ENCODE assay signal across 18 cellular contexts in genomic region chr6:154721460-154721859, GRCh38. TPM values are rescaled to one million over a fixed set of nuclear protein-coding genes. Genes with fewer than 3 reads are reported as not detected.
DNase-seq lines count a peak whose midpoint lies in the region; TF ChIP-seq lines count a peak whose summit lies in the region.
"Had no signal": no experiment of that assay in that cellular context is flagged by ENCODE, and none has a peak within 500 bp of the region (broad histone marks: within the 10 kb centered on the region; RNA-seq: fewer than 3 reads in every experiment).

No MANE protein-coding gene starts in this region.

- no peak overlapping the region for H3K27ac Mint-ChIP-seq in osteocyte (ENCODE audit: unreplicated experiment)

- H3K27me3 Mint-ChIP-seq in osteocyte (ENCODE audit: unreplicated experiment) = no peaks in the 10 kb centered on the region

- peak; percentile 46 for DNase-seq in AG04450 (ENCODE audit: low read depth, low spot score)
- peak; percentile 10 for DNase-seq in HPDE6-E6E7 (ENCODE audit: extremely low spot score)
- DNase-seq in T1000 (lab: John Stamatoyannopoulos, UW) = peak; percentile 58
- peak; percentile 23 for DNase-seq in fibroblast of pulmonary artery (ENCODE audit: low read depth)
- no peak for DNase-seq in OCI-M2 (lab: John Stamatoyannopoulos, UW; ENCODE audit: unreplicated experiment)
- no peak for DNase-seq in erythroblast (lab: John Stamatoyannopoulos, UW)
- DNase-seq in DMS79 treated with DMSO at 0.1 percent for 48 hours (lab: John Stamatoyannopoulos, UW) = no peak
- no peak for DNase-seq in osteocyte (ENCODE audit: extremely low spot score, unreplicated experiment)
- DNase-seq: activated CD4-positive, CD25-positive, alpha-beta regulatory T cell; anterior cingulate cortex; DMS153; effector memory CD4-positive, alpha-beta T cell; heart left ventricle; NCI-H1417 treated with DMSO at 0.1 percent for 48 hours; NCI-H774; SK-N-SH had no signal

- peaks cover 4% of the 10 kb centered on the region for H3K4me1 Mint-ChIP-seq in osteocyte (ENCODE audit: unreplicated experiment)

- H3K36me3 Mint-ChIP-seq in osteocyte (ENCODE audit: unreplicated experiment) = no peaks in the 10 kb centered on the region

- CTCF ChIA-PET in AG04450 (lab: Charles Lee) = no interaction called here

- POLR2A ChIA-PET in AG04450 (lab: Yijun Ruan, JAX) = no interaction called here

- TF ChIP-seq POLR2A in erythroblast (IDR thresholded peaks at IDR 0.05; ENCODE audit: low read length) = no peak

- no peak overlapping the region for H3K4me3 ChIP-seq in AG04450 (ENCODE audit: low read depth, low read length)
- H3K4me3 ChIP-seq in fibroblast of pulmonary artery (replicated peaks; ENCODE audit: low read depth, low read length) = no peak overlapping the region
- H3K4me3 ChIP-seq: A549, heart left ventricle had no signal

- no peak overlapping the region for H3K27ac ChIP-seq in AG04450 (ENCODE audit: low read depth, low read length)
- H3K27ac ChIP-seq: A549, heart left ventricle, neutrophil had no signal

- H3K27me3 ChIP-seq in AG04450 (ENCODE audit: control insufficient read depth, insufficient read depth, low read length) = peaks cover 6% of the 10 kb centered on the region
- H3K27me3 ChIP-seq: heart left ventricle had no signal

- TF ChIP-seq CTCF in AG04450 (IDR thresholded peaks at IDR 0.05; ENCODE audit: low read depth, low read length) = no peak
- no peak for TF ChIP-seq CTCF in fibroblast of pulmonary artery (IDR thresholded peaks at IDR 0.05; ENCODE audit: low read length, missing control alignments)
- no peak for TF ChIP-seq CTCF in osteocyte (IDR thresholded peaks at IDR 0.05)

- peaks cover 9% of the 10 kb centered on the region for H3K9me3 Mint-ChIP-seq in osteocyte (ENCODE audit: unreplicated experiment)

- peaks cover 17% of the 10 kb centered on the region for H3K9me3 ChIP-seq in AG04450 (ENCODE audit: control insufficient read depth, insufficient read depth, low read length)
- H3K9me3 ChIP-seq: SK-N-SH had no signal

- H3K4me3 Mint-ChIP-seq in osteocyte (ENCODE audit: unreplicated experiment) = no peak overlapping the region

RNA-seq across cellular contexts. Expression of gene SCAF8, which starts 11.8 kb away (rescaled TPM):
- 23.7 and 29.2 TPM in 2 replicates for polyA plus RNA-seq in AG04450 (2011; rRNA removed)
- polyA minus RNA-seq in AG04450 (2011; rRNA and poly(A)+ RNA removed) = 33.4 and 45.7 TPM in 2 replicates
- total RNA-seq in osteocyte = 46.1 and 46.6 TPM in 2 replicates

Comparison
In these comparisons a context has a peak if more than half of its experiments do, and no peak if none do; other contexts are left out.
1. DNase-seq: peak in AG04450 (single experiment), HPDE6-E6E7 (single experiment), T1000 (single experiment) and fibroblast of pulmonary artery (single experiment); none in OCI-M2 (single experiment), erythroblast (0 of 2), DMS79 treated with DMSO at 0.1 percent for 48 hours (single experiment) and osteocyte (single experiment).